ENCODE assay signal across 8 cellular contexts in genomic region chr6:159728552-159728951, GRCh38. TPM values are rescaled to one million over a fixed set of nuclear protein-coding genes. Genes with fewer than 3 reads are reported as not detected.
DNase-seq lines count a peak whose midpoint lies in the region; ATAC-seq and TF ChIP-seq lines count a peak whose summit lies in the region.

No MANE protein-coding gene starts in this region.

- peaks cover 58% of the 10 kb centered on the region for H4K20me1 ChIP-seq in Loucy (ENCODE audit: insufficient read depth, low read length, poor library complexity, severe bottlenecking)

- intact Hi-C loops in left colon (cut with DNase I, micrococcal nuclease): loop anchor here in 1 of 2 donors (5.0 kb wide), 1 partner anchor 36 kb away; the partner anchor contains the start of gene SOD2

- H3K9me3 ChIP-seq in BE2C (no peaks in the 10 kb centered on the region), Loucy (ENCODE audit: insufficient read depth, low read depth, low read length) (no peaks in the 10 kb centered on the region), muscle layer of colon (ENCODE audit: low read length) (no peaks in the 10 kb centered on the region)

- H3K27me3 ChIP-seq in BE2C (no peaks in the 10 kb centered on the region), Loucy (ENCODE audit: insufficient read depth, low read length, poor library complexity, severe bottlenecking) (no peaks in the 10 kb centered on the region), muscle layer of colon (ENCODE audit: control insufficient read depth in 1 of 2, insufficient read depth in 2 of 2, low read length in 2 of 2) (no peaks in the 10 kb centered on the region)

- ATAC-seq in left colon (no peak), HG03432 (IDR thresholded peaks at IDR 0.05; ENCODE audit: unreplicated experiment) (no peak)

- H3F3A ChIP-seq in Loucy (ENCODE audit: low read depth): 0 out of 2 replicates have a peak, but pooled peaks cover 2% of the 10 kb centered on the region

- H3K36me3 ChIP-seq in BE2C (peaks cover 18% of the 10 kb centered on the region), Loucy (ENCODE audit: insufficient read depth, low read length) (no peaks in the 10 kb centered on the region), muscle layer of colon (ENCODE audit: insufficient read depth, low read length) (no peaks in the 10 kb centered on the region)

- peak overlapping the region; percentile 92 for H3K4me2 ChIP-seq in Loucy (ENCODE audit: low read depth, low read length, poor library complexity, severe bottlenecking)

- no peaks in the 10 kb centered on the region for H3K4me1 ChIP-seq in BE2C
- peaks cover 43% of the 10 kb centered on the region for H3K4me1 ChIP-seq in Loucy (ENCODE audit: insufficient read depth, low read length, poor library complexity, severe bottlenecking)
- H3K4me1 ChIP-seq in muscle layer of colon (ENCODE audit: insufficient read depth, low read length): peaks cover 26% of the 10 kb centered on the region

- peak overlapping the region; percentile 90 for H3K27ac ChIP-seq in muscle layer of colon (ENCODE audit: low read depth, low read length)

- peaks cover 94% of the 10 kb centered on the region for H3K79me2 ChIP-seq in Loucy (ENCODE audit: insufficient read depth, low read length)

- H3K9me2 ChIP-seq in Loucy (replicated peaks; ENCODE audit: low read depth, low read length): no peaks in the 10 kb centered on the region

- H3K9ac ChIP-seq in Loucy (ENCODE audit: low read depth, low read length, poor library complexity, severe bottlenecking) (peak overlapping the region; percentile 99), muscle layer of colon (ENCODE audit: low read length) (peak overlapping the region; percentile 94)

- no peak for DNase-seq in BE2C
- no peak for DNase-seq in choroid plexus epithelial cell (ENCODE audit: low read depth)
- DNase-seq in left colon: no peak
- no peak for DNase-seq in GOT3 (lab: John Stamatoyannopoulos, UW)
- no peak for DNase-seq in activated gamma-delta T cell (lab: John Stamatoyannopoulos, UW)

- H3K4me3 ChIP-seq in BE2C (ENCODE audit: low read depth, low read length) (peak overlapping the region; percentile 64), Loucy (ENCODE audit: low read length, poor library complexity, severe bottlenecking) (peak overlapping the region; percentile 99), choroid plexus epithelial cell (ENCODE audit: low read depth, low read length) (peak overlapping the region; percentile 90), muscle layer of colon (ENCODE audit: low read depth in 1 of 2, low read length in 2 of 2) (peak overlapping the region; percentile 69 to 76)

- no peak overlapping the region for H2AFZ ChIP-seq in Loucy (ENCODE audit: low read length)

- TF ChIP-seq CTCF in BE2C (IDR thresholded peaks at IDR 0.05; ENCODE audit: low read depth, low read length) (no peak), Loucy (conservative IDR thresholded peaks at IDR 0.05; ENCODE audit: low read length) (no peak), choroid plexus epithelial cell (conservative IDR thresholded peaks at IDR 0.05; ENCODE audit: low read depth, low read length) (no peak)

RNA-seq across cellular contexts. Expression of gene WTAP, which starts 1.2 kb away (rescaled TPM):
- 96.2 TPM for polyA plus RNA-seq in BE2C (2012; ENCODE audit: insufficient read depth, insufficient read length, low read depth)
- total RNA-seq in left colon: 10 to 100 TPM; 73.4 to 79.3 TPM

RNA-seq across cellular contexts. Expression of gene ACAT2, which starts 33.3 kb away (rescaled TPM):
- polyA plus RNA-seq in BE2C (2012; ENCODE audit: insufficient read depth, insufficient read length, low read depth): 12.2 TPM
- total RNA-seq in left colon: 100 to 1,000 TPM in 1 of 2 donors, 10 to 100 TPM in 1; 72.8 to 114 TPM

RNA-seq across cellular contexts. Expression of gene SOD2, which starts 35.5 kb away (rescaled TPM):
- polyA plus RNA-seq in BE2C (2012; ENCODE audit: insufficient read depth, insufficient read length, low read depth): 34.6 TPM
- 100 to 1,000 TPM; 284 to 402 TPM for total RNA-seq in left colon
